In genomic region chr12:120972870-120973543, GRCh38 we compare ENCODE assay signal across 17 cellular contexts. TPM values are rescaled to one million over a fixed set of nuclear protein-coding genes. Genes with fewer than 3 reads are reported as not detected.
A peak's percentile ranks its signal among the peaks of the same experiment; 100 is the strongest.
DNase-seq lines count a peak whose midpoint lies in the region; ATAC-seq and TF ChIP-seq lines count a peak whose summit lies in the region.
"Had no signal": no experiment of that assay in that cellular context is flagged by ENCODE, and none has a peak within 500 bp of the region (broad histone marks: within the 10 kb centered on the region; RNA-seq: fewer than 3 reads in every experiment).

No MANE protein-coding gene starts in this region.

- in situ Hi-C loops in brain microvascular endothelial cell (cut with HindIII; ENCODE audit: low pct_ligation_motif_present, low sequenced_read_pairs), result no loop called here

- H3K27ac ChIP-seq in ectodermal cell (ENCODE audit: insufficient read depth, low read depth, low read length, poor library complexity, severe bottlenecking) (peak overlapping the region; percentile 91), mesodermal cell (ENCODE audit: low read depth, low read length, severe bottlenecking) (peak overlapping the region; percentile 49), brain microvascular endothelial cell (no peak overlapping the region)
- H3K27ac ChIP-seq: foreskin keratinocyte, thoracic aorta had no signal

- 49 to 51% methylated on average over 10 of the region's 10 CpGs for WGBS in ectodermal cell, 2 experiments
- WGBS in mesodermal cell (ENCODE audit: insufficient coverage in 2 of 2), 2 experiments, result 46 to 54% methylated on average over 6 to 10 of the region's 10 CpGs

- H3K9me3 ChIP-seq in ectodermal cell (ENCODE audit: control insufficient read depth, low read length), result no peaks in the 10 kb centered on the region
- no peaks in the 10 kb centered on the region for H3K9me3 ChIP-seq in mesodermal cell (ENCODE audit: control insufficient read depth, low read length)
- H3K9me3 ChIP-seq: thoracic aorta had no signal

- H3K4me3 ChIP-seq in ectodermal cell (ENCODE audit: insufficient read depth, low read depth, low read length) (no peak overlapping the region), mesodermal cell (ENCODE audit: extremely low read depth, insufficient read depth, low read length, poor library complexity, severe bottlenecking) (no peak overlapping the region), brain microvascular endothelial cell (ENCODE audit: low read depth, low read length) (no peak overlapping the region)
- H3K4me3 ChIP-seq: thoracic aorta had no signal

- DNase-seq in DMS79 (lab: John Stamatoyannopoulos, UW) (peak; percentile 50), NCI-H187 treated with DMSO at 0.1 percent for 48 hours (lab: John Stamatoyannopoulos, UW) (peak; percentile 75), brain microvascular endothelial cell (no peak), NCI-H2196 treated with DMSO at 0.1 percent for 48 hours (lab: John Stamatoyannopoulos, UW; ENCODE audit: unreplicated experiment) (no peak)
- DNase-seq: activated CD4-positive, alpha-beta T cell treated with anti-CD3 and anti-CD28 coated beads, Interleukin-2, amount 50 U/mL, for 48 hours; activated naive CD4-positive, alpha-beta T cell treated with Interleukin-2 at 50 U/mL for 16 hours; cortex of kidney; foreskin keratinocyte; Karpas-422; right cardiac atrium; SW 1271 had no signal

- H3K4me1 ChIP-seq in ectodermal cell (ENCODE audit: control insufficient read depth, insufficient read depth, low read length) (peaks cover 4% of the 10 kb centered on the region), mesodermal cell (ENCODE audit: control insufficient read depth, insufficient read depth, low read length, poor library complexity, severe bottlenecking) (no peaks in the 10 kb centered on the region)
- H3K4me1 ChIP-seq: foreskin keratinocyte had no signal

- H3K27me3 ChIP-seq in ectodermal cell (ENCODE audit: control insufficient read depth, insufficient read depth, low read length, poor library complexity, severe bottlenecking) (no peaks in the 10 kb centered on the region), brain microvascular endothelial cell (replicated peaks) (no peaks in the 10 kb centered on the region)
- H3K27me3 ChIP-seq: foreskin keratinocyte had no signal

- ATAC-seq in HG02642 (IDR thresholded peaks at IDR 0.05; ENCODE audit: poor library complexity, unreplicated experiment) (no peak), HG02588 (IDR thresholded peaks at IDR 0.05; ENCODE audit: unreplicated experiment) (no peak)
- ATAC-seq: foreskin keratinocyte, right cardiac atrium had no signal

- H3K36me3 ChIP-seq in ectodermal cell (ENCODE audit: control insufficient read depth, insufficient read depth, low read length) (no peaks in the 10 kb centered on the region), mesodermal cell (ENCODE audit: control insufficient read depth, insufficient read depth, low read length) (no peaks in the 10 kb centered on the region), brain microvascular endothelial cell (replicated peaks) (no peaks in the 10 kb centered on the region)
- H3K36me3 ChIP-seq: thoracic aorta had no signal

- TF ChIP-seq CTCF in brain microvascular endothelial cell (IDR thresholded peaks at IDR 0.05; ENCODE audit: low read depth, low read length, missing control alignments), result no peak

RNA-seq across cellular contexts. Expression of gene HNF1A, which starts 5.3 kb away (rescaled TPM):
- not detected for polyA plus RNA-seq in ectodermal cell (2013, experiment 1 of 4)
- not detected for polyA plus RNA-seq in ectodermal cell (2013, experiment 2 of 4)
- polyA plus RNA-seq in ectodermal cell (2013, experiment 3 of 4), result not detected
- polyA plus RNA-seq in ectodermal cell (2013, experiment 4 of 4), result not detected
- not detected for polyA plus RNA-seq in mesodermal cell (2013, experiment 1 of 2)
- not detected for polyA plus RNA-seq in mesodermal cell (2013, experiment 2 of 2)
- polyA plus RNA-seq: BJ, foreskin keratinocyte had no signal

RNA-seq across cellular contexts. Expression of gene C12orf43, which starts 43.3 kb away (rescaled TPM):
- polyA plus RNA-seq in ectodermal cell (2013, experiment 1 of 4), result 24.5 TPM
- polyA plus RNA-seq in ectodermal cell (2013, experiment 2 of 4), result 24.6 TPM
- 16.0 TPM for polyA plus RNA-seq in ectodermal cell (2013, experiment 3 of 4)
- polyA plus RNA-seq in ectodermal cell (2013, experiment 4 of 4), result 19.3 TPM
- 13.5 TPM for polyA plus RNA-seq in mesodermal cell (2013, experiment 1 of 2)
- 11.7 TPM for polyA plus RNA-seq in mesodermal cell (2013, experiment 2 of 2)

Comparison
In these comparisons a context has a peak if more than half of its experiments do, and no peak if none do; other contexts are left out.
1. DNase-seq: peak in DMS79 (single experiment) and NCI-H187 treated with DMSO at 0.1 percent for 48 hours (single experiment); none in brain microvascular endothelial cell (single experiment) and NCI-H2196 treated with DMSO at 0.1 percent for 48 hours (single experiment).